Comparison of ENCODE assay signal across 1 cellular context in the genomic region with DNA sequence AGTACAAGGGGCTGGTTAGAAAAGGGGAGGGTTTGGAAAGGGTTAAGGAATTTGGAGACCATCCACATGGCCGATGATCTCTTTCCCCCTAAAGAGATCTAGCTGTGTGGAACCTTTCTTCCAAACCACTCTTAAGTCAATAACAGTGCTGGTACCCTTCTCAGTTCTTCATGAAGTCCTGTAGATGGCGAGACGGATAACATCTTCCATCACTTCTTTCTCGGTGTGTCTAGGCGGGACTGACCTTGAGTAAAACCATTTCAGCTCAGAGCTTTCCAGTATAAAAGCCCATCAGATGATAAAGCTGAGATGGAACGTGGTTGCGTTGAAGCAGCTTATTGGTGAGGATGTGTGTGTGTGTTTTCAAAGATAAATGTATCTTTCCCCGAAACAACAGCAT.
TF ChIP-seq lines count a peak whose summit lies in the region.

No MANE protein-coding gene starts in this region.

TF ChIP-seq in SK-N-SH treated with all-trans-retinoic acid at 6 μM for 48 hours, 23 proteins besides CTCF, POLR2A, EP300 and RAD21 (continued from another document):
- TF ChIP-seq, protein P1, sequence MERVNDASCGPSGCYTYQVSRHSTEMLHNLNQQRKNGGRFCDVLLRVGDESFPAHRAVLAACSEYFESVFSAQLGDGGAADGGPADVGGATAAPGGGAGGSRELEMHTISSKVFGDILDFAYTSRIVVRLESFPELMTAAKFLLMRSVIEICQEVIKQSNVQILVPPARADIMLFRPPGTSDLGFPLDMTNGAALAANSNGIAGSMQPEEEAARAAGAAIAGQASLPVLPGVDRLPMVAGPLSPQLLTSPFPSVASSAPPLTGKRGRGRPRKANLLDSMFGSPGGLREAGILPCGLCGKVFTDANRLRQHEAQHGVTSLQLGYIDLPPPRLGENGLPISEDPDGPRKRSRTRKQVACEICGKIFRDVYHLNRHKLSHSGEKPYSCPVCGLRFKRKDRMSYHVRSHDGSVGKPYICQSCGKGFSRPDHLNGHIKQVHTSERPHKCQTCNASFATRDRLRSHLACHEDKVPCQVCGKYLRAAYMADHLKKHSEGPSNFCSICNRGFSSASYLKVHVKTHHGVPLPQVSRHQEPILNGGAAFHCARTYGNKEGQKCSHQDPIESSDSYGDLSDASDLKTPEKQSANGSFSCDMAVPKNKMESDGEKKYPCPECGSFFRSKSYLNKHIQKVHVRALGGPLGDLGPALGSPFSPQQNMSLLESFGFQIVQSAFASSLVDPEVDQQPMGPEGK (CRISPR knock-in tag; IDR thresholded peaks at IDR 0.05; ENCODE audit: borderline replicate concordance), result no peak
- TF ChIP-seq CSDC2 (CRISPR knock-in tag; IDR thresholded peaks at IDR 0.05), result no peak
- no peak for TF ChIP-seq GLIS3 (CRISPR knock-in tag; IDR thresholded peaks at IDR 0.05)
- TF ChIP-seq ARNTL (CRISPR knock-in tag; IDR thresholded peaks at IDR 0.05; ENCODE audit: borderline replicate concordance, low read depth), result no peak
- TF ChIP-seq OSR1 (CRISPR knock-in tag; IDR thresholded peaks at IDR 0.05), result no peak
- no peak for TF ChIP-seq BACH2 (CRISPR knock-in tag; IDR thresholded peaks at IDR 0.05; ENCODE audit: borderline replicate concordance)
- no peak for TF ChIP-seq ZFP30 (CRISPR knock-in tag; IDR thresholded peaks at IDR 0.05)
- TF ChIP-seq SNAI2 (CRISPR knock-in tag; IDR thresholded peaks at IDR 0.05), result no peak
TF ChIP-seq in SK-N-SH treated with all-trans-retinoic acid at 6 μM for 48 hours: peak in this region for 0.
